Comparison of ENCODE assay signal across 18 cellular contexts in genomic region chr6:32614366-32615081, GRCh38. TPM values are rescaled to one million over a fixed set of nuclear protein-coding genes. Genes with fewer than 3 reads are reported as not detected.
DNase-seq lines count a peak whose midpoint lies in the region; ATAC-seq and TF ChIP-seq lines count a peak whose summit lies in the region.
"Had no signal": no experiment of that assay in that cellular context is flagged by ENCODE, and none has a peak within 500 bp of the region (broad histone marks: within the 10 kb centered on the region; RNA-seq: fewer than 3 reads in every experiment).

No MANE protein-coding gene starts in this region.

- H3K4me3 ChIP-seq in HEK293 (ENCODE audit: low read depth, low read length) (no peak overlapping the region), upper lobe of right lung (no peak overlapping the region)
- no peak overlapping the region for H3K4me3 ChIP-seq in CD4-positive, alpha-beta memory T cell (ENCODE audit: low read length in 2 of 2)

- no peaks in the 10 kb centered on the region for H3K36me3 ChIP-seq in HEK293 (ENCODE audit: control insufficient read depth in 2 of 2, insufficient read depth in 1 of 2, low read length in 2 of 2)
- H3K36me3 ChIP-seq in upper lobe of right lung: no peaks in the 10 kb centered on the region
- H3K36me3 ChIP-seq in CD4-positive, alpha-beta memory T cell (ENCODE audit: insufficient read depth, low read length): no peaks in the 10 kb centered on the region

- TF ChIP-seq CTCF in HEK293 (tag by site-specific recombination; IDR thresholded peaks at IDR 0.05) (no peak), activated B cell treated with CpG ODN at 0.5 μM for 24 hours (IDR thresholded peaks at IDR 0.05) (no peak), upper lobe of right lung (IDR thresholded peaks at IDR 0.05) (no peak)

- POLR2A ChIA-PET in HEK293 (lab: Yijun Ruan, JAX) (interaction anchor here (1.4 kb wide), 1 partner anchor 21 kb away, joined by 3 read pairs; no protein-coding TSS in a partner anchor), activated B cell treated with CpG ODN at 0.5 μM for 24 hours (lab: Charles Lee) (interaction anchor here (0.5 to 12.1 kb wide), 13 partner anchors 8 to 175 kb away, joined by 3 to 312 read pairs (median 6); partner anchors contain the start of genes HLA-DQA1, HLA-DRA and HLA-DRB5)
- POLR2A ChIA-PET in CD4-positive, alpha-beta memory T cell (lab: Charles Lee; ENCODE audit: partially characterized antibody): no interaction called here

- peaks cover 19% of the 10 kb centered on the region for H3K36me3 Mint-ChIP-seq in activated B cell treated with CpG ODN at 0.5 μM for 24 hours (ENCODE audit: low read depth)
- no peaks in the 10 kb centered on the region for H3K36me3 Mint-ChIP-seq in CD4-positive, alpha-beta memory T cell

- no peaks in the 10 kb centered on the region for H3K27me3 Mint-ChIP-seq in activated B cell treated with CpG ODN at 0.5 μM for 24 hours
- H3K27me3 Mint-ChIP-seq in CD4-positive, alpha-beta memory T cell: no peaks in the 10 kb centered on the region
- H3K27me3 Mint-ChIP-seq: CD4-positive, alpha-beta T cell had no signal

- peak overlapping the region; percentile 86 for H3K27ac Mint-ChIP-seq in activated B cell treated with CpG ODN at 0.5 μM for 24 hours
- no peak overlapping the region for H3K27ac Mint-ChIP-seq in CD4-positive, alpha-beta memory T cell
- H3K27ac Mint-ChIP-seq: CD4-positive, alpha-beta T cell had no signal

- H3K27ac ChIP-seq in HEK293 (ENCODE audit: extremely low read depth, low read depth, low read length): no peak overlapping the region
- H3K27ac ChIP-seq in upper lobe of right lung: no peak overlapping the region
- H3K27ac ChIP-seq in CD4-positive, alpha-beta memory T cell (ENCODE audit: low read depth, low read length): no peak overlapping the region

- no peaks in the 10 kb centered on the region for H3K27me3 ChIP-seq in upper lobe of right lung
- no peaks in the 10 kb centered on the region for H3K27me3 ChIP-seq in CD4-positive, alpha-beta memory T cell (ENCODE audit: insufficient read depth, low read length)

- peaks cover 49% of the 10 kb centered on the region for H3K4me1 Mint-ChIP-seq in activated B cell treated with CpG ODN at 0.5 μM for 24 hours
- H3K4me1 Mint-ChIP-seq in CD4-positive, alpha-beta memory T cell: peaks cover 0 to 4% (median under 1%) of the 10 kb centered on the region in 4 donors

- ATAC-seq in activated B cell treated with CpG ODN at 0.5 μM for 24 hours (ENCODE audit: low read depth): no peak
- peak; percentile 80 for ATAC-seq in upper lobe of right lung

- CTCF ChIA-PET in HEK293 (lab: Yijun Ruan, JAX) (interaction anchor here (0.7 to 2.8 kb wide), 10 partner anchors 8 to 254 kb away, joined by 3 to 12 read pairs (median 6); no protein-coding TSS in a partner anchor), activated B cell treated with CpG ODN at 0.5 μM for 24 hours (lab: Charles Lee) (interaction anchor here (1.4 to 1.7 kb wide), 2 partner anchors 8 to 29 kb away, joined by 3 to 4 read pairs; no protein-coding TSS in a partner anchor)
- CTCF ChIA-PET in CD4-positive, alpha-beta memory T cell (lab: Charles Lee; ENCODE audit: partially characterized antibody): no interaction called here

- intact Hi-C loops in activated B cell treated with CpG ODN at 0.5 μM for 24 hours (cut with micrococcal nuclease) (no loop called here), upper lobe of right lung (cut with DNase I) (no loop called here)
- intact Hi-C loops in CD4-positive, alpha-beta memory T cell (cut with micrococcal nuclease): no loop called here

- H3K4me1 ChIP-seq in HEK293 (ENCODE audit: control insufficient read depth, insufficient read depth, low read length) (no peaks in the 10 kb centered on the region), upper lobe of right lung (no peaks in the 10 kb centered on the region)
- peaks cover 12% of the 10 kb centered on the region for H3K4me1 ChIP-seq in CD4-positive, alpha-beta memory T cell (ENCODE audit: insufficient read depth, low read length)

- DNase-seq in activated B cell treated with CpG ODN at 0.5 μM for 24 hours: no peak
- DNase-seq in kidney tubule cell (ENCODE audit: low spot score): peak; percentile 68
- DNase-seq in upper lobe of right lung: no peak
- DNase-seq in stimulated activated naive CD4-positive, alpha-beta T cell (lab: John Stamatoyannopoulos, UW): no peak
- no peak for DNase-seq in CD4-positive, alpha-beta memory T cell
- DNase-seq in activated T-cell treated with anti-CD3 and anti-CD28 coated beads for 4 hours: no peak
- DNase-seq: ACHN; CD4-positive, alpha-beta T cell; DND-41; GF-D8; Kasumi-1; NCI-H1105 treated with DMSO at 0.1 percent for 48 hours; NCI-H1930; NCI-H2171; NCI-H510A treated with DMSO at 0.1 percent for 48 hours; SHP77 treated with DMSO at 0.1 percent for 48 hours had no signal

- no peaks in the 10 kb centered on the region for H3K9me3 ChIP-seq in HEK293 (ENCODE audit: control insufficient read depth, insufficient read depth, low read depth, low read length)
- no peaks in the 10 kb centered on the region for H3K9me3 ChIP-seq in upper lobe of right lung
- H3K9me3 ChIP-seq in CD4-positive, alpha-beta memory T cell (ENCODE audit: control insufficient read depth in 1 of 2, low read length in 2 of 2): no peaks in the 10 kb centered on the region

- H3K9me3 Mint-ChIP-seq in activated B cell treated with CpG ODN at 0.5 μM for 24 hours: peaks cover 9% of the 10 kb centered on the region
- peaks cover 0 to 6% (median 4%) of the 10 kb centered on the region in 8 donors for H3K9me3 Mint-ChIP-seq in CD4-positive, alpha-beta memory T cell
- H3K9me3 Mint-ChIP-seq: CD4-positive, alpha-beta T cell had no signal

- H3K4me3 Mint-ChIP-seq in activated B cell treated with CpG ODN at 0.5 μM for 24 hours: no peak overlapping the region
- H3K4me3 Mint-ChIP-seq in CD4-positive, alpha-beta memory T cell: no peak overlapping the region
- H3K4me3 Mint-ChIP-seq: CD4-positive, alpha-beta T cell had no signal

TF ChIP-seq in HEK293, 187 proteins besides CTCF, POLR2A, EP300 and RAD21:
- peak; percentile 46; the same call in 1 of the 2 replicates for TF ChIP-seq SCRT2 (tag by site-specific recombination; IDR thresholded peaks at IDR 0.05)
- TF ChIP-seq REST (tag by site-specific recombination; IDR thresholded peaks at IDR 0.05): no peak
- no peak for TF ChIP-seq ZNF596 (tag by site-specific recombination; IDR thresholded peaks at IDR 0.05)
- TF ChIP-seq KLF10 (tag by site-specific recombination; IDR thresholded peaks at IDR 0.05): peak; percentile 24; the same call in 1 of the 2 replicates

RNA-seq across cellular contexts. Expression of gene HLA-DQA1, which starts 22.7 kb away (rescaled TPM):
- 628 and 664 TPM in 2 replicates for total RNA-seq in activated B cell treated with CpG ODN at 0.5 μM for 24 hours
- 111 TPM for total RNA-seq in upper lobe of right lung
- total RNA-seq in CD4-positive, alpha-beta memory T cell: 1 to 10 TPM; 5.8 to 6.7 TPM
- polyA plus RNA-seq in CD4-positive, alpha-beta memory T cell: 1 to 10 TPM in 1 of 2 donors, not detected in 1; 4.7 TPM
- total RNA-seq: H4 had no signal

RNA-seq across cellular contexts. Expression of gene HLA-DRB1, which starts 24.9 kb away (rescaled TPM):
- total RNA-seq in activated B cell treated with CpG ODN at 0.5 μM for 24 hours: 621 and 630 TPM in 2 replicates
- total RNA-seq in upper lobe of right lung: 335 TPM
- 10 to 100 TPM; 14.2 to 14.3 TPM for total RNA-seq in CD4-positive, alpha-beta memory T cell
- 10 to 100 TPM in 1 of 2 donors, 1 to 10 TPM in 1; 6.9 to 31.6 TPM for polyA plus RNA-seq in CD4-positive, alpha-beta memory T cell

RNA-seq across cellular contexts. Expression of gene HLA-DQB1, which starts 51.9 kb away (rescaled TPM):
- total RNA-seq in activated B cell treated with CpG ODN at 0.5 μM for 24 hours (262 and 310 TPM in 2 replicates), upper lobe of right lung (94.9 TPM)
- total RNA-seq in CD4-positive, alpha-beta memory T cell: 1 to 10 TPM; 6.3 to 9.9 TPM
- polyA plus RNA-seq in CD4-positive, alpha-beta memory T cell: 10 to 100 TPM in 1 of 2 donors, 1 to 10 TPM in 1; 1.4 to 11.1 TPM
- total RNA-seq: H4 had no signal

Comparison
In these comparisons a context has a peak if more than half of its experiments do, and no peak if none do; other contexts are left out.
1. RNA of gene HLA-DQA1, which starts 22.7 kb away (total RNA-seq): 628 to 664 TPM in activated B cell treated with CpG ODN at 0.5 μM for 24 hours and 111 TPM in upper lobe of right lung (single experiment); 5.8 to 6.7 TPM in CD4-positive, alpha-beta memory T cell; every median in the first group is over 10 times any median in the second.
2. RNA of gene HLA-DRB1, which starts 24.9 kb away (total RNA-seq): 621 to 630 TPM in activated B cell treated with CpG ODN at 0.5 μM for 24 hours and 335 TPM in upper lobe of right lung (single experiment); 14.2 to 14.3 TPM in CD4-positive, alpha-beta memory T cell; every median in the first group is over 10 times any median in the second.